In genomic region chr16:88759976-88760350, GRCh38 we compare ENCODE assay signal across 9 cellular contexts. TPM values are rescaled to one million over a fixed set of nuclear protein-coding genes. Genes with fewer than 3 reads are reported as not detected.
DNase-seq lines count a peak whose midpoint lies in the region; ATAC-seq and TF ChIP-seq lines count a peak whose summit lies in the region.
"Had no signal": no experiment of that assay in that cellular context is flagged by ENCODE, and none has a peak within 500 bp of the region (broad histone marks: within the 10 kb centered on the region; RNA-seq: fewer than 3 reads in every experiment).

No MANE protein-coding gene starts in this region.

- no peak for TF ChIP-seq POLR2A in upper lobe of left lung (IDR thresholded peaks at IDR 0.05)

- H3K9me3 ChIP-seq in HUES48 (ENCODE audit: control insufficient read depth, insufficient read depth, low read length) (no peaks in the 10 kb centered on the region), colonic mucosa (no peaks in the 10 kb centered on the region), muscle layer of colon (ENCODE audit: low read length) (no peaks in the 10 kb centered on the region), upper lobe of left lung (no peaks in the 10 kb centered on the region)

- WGBS in upper lobe of left lung, 2 donors = 95 to 99% methylated on average over 20 to 21 of the region's 22 CpGs

- H3K4me3 ChIP-seq in HUES48 (ENCODE audit: low read depth, low read length) = no peak overlapping the region
- H3K4me3 ChIP-seq in colonic mucosa = no peak overlapping the region
- H3K4me3 ChIP-seq in muscle layer of colon (ENCODE audit: low read depth in 1 of 2, low read length in 2 of 2) = peak overlapping the region; percentile 32 to 34
- H3K4me3 ChIP-seq in upper lobe of left lung = no peak overlapping the region
- H3K4me3 ChIP-seq: tibial nerve had no signal

- TF ChIP-seq EP300 in upper lobe of left lung (IDR thresholded peaks at IDR 0.05) = no peak

- no peaks in the 10 kb centered on the region for H3K36me3 ChIP-seq in HUES48 (ENCODE audit: control insufficient read depth, insufficient read depth, low read length)
- H3K36me3 ChIP-seq in colonic mucosa = no peaks in the 10 kb centered on the region
- peaks cover 13% of the 10 kb centered on the region for H3K36me3 ChIP-seq in muscle layer of colon (ENCODE audit: insufficient read depth, low read length)
- peaks cover 0 to 20% (median 0%) of the 10 kb centered on the region in 4 donors for H3K36me3 ChIP-seq in upper lobe of left lung

- DNase-seq in colonic mucosa (no peak), upper lobe of left lung (no peak), foreskin keratinocyte (no peak), posterior vena cava (ENCODE audit: low spot score) (no peak), activated gamma-delta T cell treated with Interleukin-2 at 50 U/mL for 16 hours (no peak)
- DNase-seq: NCI-H1048 had no signal

- TF ChIP-seq CTCF in colonic mucosa (IDR thresholded peaks at IDR 0.05) (no peak), upper lobe of left lung (IDR thresholded peaks at IDR 0.05) (no peak), foreskin keratinocyte (conservative IDR thresholded peaks at IDR 0.05) (no peak)

- no peak for ATAC-seq in upper lobe of left lung (ENCODE audit: low FRiP score in 2 of 2)
- ATAC-seq in foreskin keratinocyte = no peak

- H3K27ac ChIP-seq in HUES48 (ENCODE audit: low read depth, low read length) = peak overlapping the region; percentile 67
- H3K27ac ChIP-seq in colonic mucosa = peak overlapping the region; percentile 62
- H3K27ac ChIP-seq in muscle layer of colon (ENCODE audit: low read depth, low read length) = peak overlapping the region; percentile 98
- H3K27ac ChIP-seq in upper lobe of left lung = peak overlapping the region; percentile 13 to 77 (median 50)
- no peak overlapping the region for H3K27ac ChIP-seq in foreskin keratinocyte

- H3K4me1 ChIP-seq in HUES48 (ENCODE audit: control insufficient read depth, insufficient read depth, low read length) (peaks cover 34% of the 10 kb centered on the region), colonic mucosa (peaks cover 39% of the 10 kb centered on the region), muscle layer of colon (ENCODE audit: insufficient read depth, low read length) (peaks cover 76% of the 10 kb centered on the region), upper lobe of left lung (peaks cover 62 to 85% (median 70%) of the 10 kb centered on the region in 4 donors), foreskin keratinocyte (peaks cover 9% of the 10 kb centered on the region)

- H3K9ac ChIP-seq in HUES48 (ENCODE audit: low read depth, low read length) (no peak overlapping the region), colonic mucosa (ENCODE audit: low read depth in 2 of 2, low read length in 2 of 2) (peak overlapping the region; percentile 53 to 68), muscle layer of colon (ENCODE audit: low read length) (peak overlapping the region; percentile 71)

- intact Hi-C loops in colonic mucosa (cut with DNase I) = no loop called here
- intact Hi-C loops in posterior vena cava (cut with DNase I) = loop anchor here in 1 of 2 donors (5.0 kb wide), 1 partner anchor 768 kb away; no protein-coding TSS in a partner anchor

- no peaks in the 10 kb centered on the region for H3K27me3 ChIP-seq in HUES48 (ENCODE audit: control insufficient read depth, insufficient read depth, low read length)
- no peaks in the 10 kb centered on the region for H3K27me3 ChIP-seq in colonic mucosa
- H3K27me3 ChIP-seq in muscle layer of colon (ENCODE audit: control insufficient read depth in 1 of 2, insufficient read depth in 2 of 2, low read length in 2 of 2) = no peaks in the 10 kb centered on the region
- H3K27me3 ChIP-seq in upper lobe of left lung = no peaks in the 10 kb centered on the region
- H3K27me3 ChIP-seq in foreskin keratinocyte = no peaks in the 10 kb centered on the region
- H3K27me3 ChIP-seq: tibial nerve had no signal

RNA-seq across cellular contexts. Expression of gene PIEZO1, which starts 25.1 kb away (rescaled TPM):
- 100 to 1,000 TPM; 104 to 118 TPM for total RNA-seq in colonic mucosa
- total RNA-seq in upper lobe of left lung = 100 to 1,000 TPM; 107 to 535 (median 239) TPM
- 184 and 213 TPM in 2 replicates for total RNA-seq in foreskin keratinocyte
- polyA plus RNA-seq in foreskin keratinocyte = 190 and 238 TPM in 2 replicates
- total RNA-seq in posterior vena cava = 100 to 1,000 TPM in 1 of 2 donors, 10 to 100 TPM in 1; 99.3 to 103 TPM

RNA-seq across cellular contexts. Expression of gene CDT1, which starts 43.6 kb away (rescaled TPM):
- total RNA-seq in colonic mucosa (10 to 100 TPM; 14.9 to 71.7 TPM), upper lobe of left lung (1 to 10 TPM in 5 of 6 donors, not detected in 1; 2.3 to 4.7 (median 3.5) TPM), foreskin keratinocyte (24.1 and 26.3 TPM in 2 replicates), posterior vena cava (1 to 10 TPM in 1 of 2 donors, under 1 TPM in 1; 0.57 to 2.0 TPM)
- polyA plus RNA-seq in foreskin keratinocyte = 27.5 and 27.9 TPM in 2 replicates

RNA-seq across cellular contexts. Expression of gene APRT, which starts 51.8 kb away (rescaled TPM):
- total RNA-seq in colonic mucosa (100 to 1,000 TPM; 103 to 273 TPM), upper lobe of left lung (100 to 1,000 TPM in 4 of 6 donors, 10 to 100 TPM in 2; 76.5 to 147 (median 124) TPM), foreskin keratinocyte (174 and 188 TPM in 2 replicates), posterior vena cava (10 to 100 TPM; 73.1 to 92.8 TPM)
- 312 and 330 TPM in 2 replicates for polyA plus RNA-seq in foreskin keratinocyte

RNA-seq across cellular contexts. Expression of gene CTU2, which starts 53.7 kb away (rescaled TPM):
- total RNA-seq in colonic mucosa = 10 to 100 TPM in 1 of 2 donors, 1 to 10 TPM in 1; 7.8 to 23.1 TPM
- 10 to 100 TPM in 5 of 6 donors, 1 to 10 TPM in 1; 9.4 to 31.4 (median 20.6) TPM for total RNA-seq in upper lobe of left lung
- 16.6 and 26.3 TPM in 2 replicates for total RNA-seq in foreskin keratinocyte
- polyA plus RNA-seq in foreskin keratinocyte = 23.3 and 26.3 TPM in 2 replicates
- total RNA-seq in posterior vena cava = 10 to 100 TPM; 17.2 to 20.4 TPM

RNA-seq across cellular contexts. Expression of gene RNF166, which starts 53.8 kb away (rescaled TPM):
- total RNA-seq in colonic mucosa = 1 to 10 TPM; 9.2 to 9.3 TPM
- total RNA-seq in upper lobe of left lung = 100 to 1,000 TPM in 1 of 6 donors, 10 to 100 TPM in 5; 23.2 to 101 (median 64.6) TPM
- total RNA-seq in foreskin keratinocyte = 7.6 and 7.8 TPM in 2 replicates
- 7.8 and 8.1 TPM in 2 replicates for polyA plus RNA-seq in foreskin keratinocyte
- total RNA-seq in posterior vena cava = 10 to 100 TPM; 16.8 to 19.0 TPM

Comparison
In these comparisons a context has a peak if more than half of its experiments do, and no peak if none do; other contexts are left out.
1. H3K4me3 ChIP-seq: peak in muscle layer of colon (2 of 2); none in HUES48 (single experiment), colonic mucosa (single experiment) and upper lobe of left lung (0 of 4).